In genomic region chr6:33787336-33787953, GRCh38 we compare ENCODE assay signal across 7 cellular contexts. TPM values are rescaled to one million over a fixed set of nuclear protein-coding genes. Genes with fewer than 3 reads are reported as not detected.
DNase-seq lines count a peak whose midpoint lies in the region; ATAC-seq and TF ChIP-seq lines count a peak whose summit lies in the region.

No MANE protein-coding gene starts in this region.

- intact Hi-C loops in activated B cell treated with CpG ODN at 0.5 μM for 24 hours (cut with micrococcal nuclease): loop anchor here (5.0 kb wide), 3 partner anchors 355 to 1680 kb away; partner anchors contain the start of genes RPL10A, RPS18 and VPS52

- peak overlapping the region; percentile 94 for H3K27ac Mint-ChIP-seq in activated B cell treated with CpG ODN at 0.5 μM for 24 hours
- H3K27ac Mint-ChIP-seq in glutamatergic neuron (ENCODE audit: unreplicated experiment): peak overlapping the region; percentile 94
- peak overlapping the region; percentile 98 to 99 for H3K27ac Mint-ChIP-seq in stimulated activated naive CD8-positive, alpha-beta T cell treated with anti-CD3 and anti-CD28 coated beads, Interleukin-15, amount 100 ng/mL, for 72 hours

- CTCF ChIA-PET in activated B cell treated with CpG ODN at 0.5 μM for 24 hours (lab: Charles Lee): interaction anchor here (1.5 to 2.2 kb wide), 2 partner anchors 16 to 240 kb away, joined by 3 to 6 read pairs; no protein-coding TSS in a partner anchor

- DNase-seq in HFF-Myc (ENCODE audit: extremely low read depth, low read depth) (no peak), activated B cell treated with CpG ODN at 0.5 μM for 24 hours (no peak), glutamatergic neuron (no peak), GM10266 (ENCODE audit: extremely low spot score) (no peak), T-helper 9 cell (no peak)
- DNase-seq in stimulated activated naive CD8-positive, alpha-beta T cell treated with anti-CD3 and anti-CD28 coated beads, Interleukin-15, amount 100 ng/mL, for 72 hours: no peak

- POLR2A ChIA-PET in activated B cell treated with CpG ODN at 0.5 μM for 24 hours (lab: Charles Lee): interaction anchor here (0.6 to 1.6 kb wide), 4 partner anchors 9 to 639 kb away, joined by 3 to 4 read pairs (median 4); no protein-coding TSS in a partner anchor

- H3K27me3 Mint-ChIP-seq in activated B cell treated with CpG ODN at 0.5 μM for 24 hours (no peaks in the 10 kb centered on the region), glutamatergic neuron (ENCODE audit: unreplicated experiment) (peaks cover 7% of the 10 kb centered on the region)
- no peaks in the 10 kb centered on the region for H3K27me3 Mint-ChIP-seq in stimulated activated naive CD8-positive, alpha-beta T cell treated with anti-CD3 and anti-CD28 coated beads, Interleukin-15, amount 100 ng/mL, for 72 hours

- ATAC-seq in activated B cell treated with CpG ODN at 0.5 μM for 24 hours (ENCODE audit: low read depth) (no peak), GM21717 (IDR thresholded peaks at IDR 0.05; ENCODE audit: unreplicated experiment) (no peak)
- ATAC-seq in stimulated activated naive CD8-positive, alpha-beta T cell treated with anti-CD3 and anti-CD28 coated beads, Interleukin-15, amount 100 ng/mL, for 72 hours: peak; percentile 2

- H3K9me3 Mint-ChIP-seq in activated B cell treated with CpG ODN at 0.5 μM for 24 hours (no peaks in the 10 kb centered on the region), glutamatergic neuron (ENCODE audit: unreplicated experiment) (peaks cover 6% of the 10 kb centered on the region)
- H3K9me3 Mint-ChIP-seq in stimulated activated naive CD8-positive, alpha-beta T cell treated with anti-CD3 and anti-CD28 coated beads, Interleukin-15, amount 100 ng/mL, for 72 hours: no peaks in the 10 kb centered on the region

- H3K4me3 Mint-ChIP-seq in activated B cell treated with CpG ODN at 0.5 μM for 24 hours: peak overlapping the region; percentile 94
- peak overlapping the region; percentile 97 for H3K4me3 Mint-ChIP-seq in glutamatergic neuron (ENCODE audit: unreplicated experiment)
- peak overlapping the region; percentile 88 to 96 for H3K4me3 Mint-ChIP-seq in stimulated activated naive CD8-positive, alpha-beta T cell treated with anti-CD3 and anti-CD28 coated beads, Interleukin-15, amount 100 ng/mL, for 72 hours

- H3K36me3 Mint-ChIP-seq in activated B cell treated with CpG ODN at 0.5 μM for 24 hours (ENCODE audit: low read depth): peaks cover 36% of the 10 kb centered on the region
- no peaks in the 10 kb centered on the region for H3K36me3 Mint-ChIP-seq in glutamatergic neuron (ENCODE audit: unreplicated experiment)

- TF ChIP-seq CTCF in HFF-Myc (IDR thresholded peaks at IDR 0.05; ENCODE audit: low read depth, low read length, missing control alignments) (no peak), activated B cell treated with CpG ODN at 0.5 μM for 24 hours (IDR thresholded peaks at IDR 0.05) (no peak), glutamatergic neuron (IDR thresholded peaks at IDR 0.05; ENCODE audit: partially characterized antibody, unreplicated experiment) (no peak), GM10266 (IDR thresholded peaks at IDR 0.05; ENCODE audit: control insufficient read depth, insufficient read depth, low read depth, missing control alignments) (no peak)

- H3K4me1 Mint-ChIP-seq in activated B cell treated with CpG ODN at 0.5 μM for 24 hours (peaks cover 49% of the 10 kb centered on the region), glutamatergic neuron (ENCODE audit: low read depth, unreplicated experiment) (peaks cover 61% of the 10 kb centered on the region)
- peaks cover 51% of the 10 kb centered on the region for H3K4me1 Mint-ChIP-seq in stimulated activated naive CD8-positive, alpha-beta T cell treated with anti-CD3 and anti-CD28 coated beads, Interleukin-15, amount 100 ng/mL, for 72 hours

- peak overlapping the region; percentile 51 for H3K4me3 ChIP-seq in HFF-Myc (replicated peaks; ENCODE audit: low read depth, low read length)

RNA-seq across cellular contexts. Expression of gene LEMD2, which starts 1.5 kb away (rescaled TPM):
- total RNA-seq in activated B cell treated with CpG ODN at 0.5 μM for 24 hours (73.7 and 88.0 TPM in 2 replicates), glutamatergic neuron (ENCODE audit: unreplicated experiment) (82.4 TPM)

RNA-seq across cellular contexts. Expression of gene MLN, which starts 16.4 kb away (rescaled TPM):
- total RNA-seq in activated B cell treated with CpG ODN at 0.5 μM for 24 hours: not detected in 2 replicates
- not detected for total RNA-seq in glutamatergic neuron (ENCODE audit: unreplicated experiment)

RNA-seq across cellular contexts. Expression of gene IP6K3, which starts 40.7 kb away (rescaled TPM):
- total RNA-seq in activated B cell treated with CpG ODN at 0.5 μM for 24 hours (not detected in 2 replicates), glutamatergic neuron (ENCODE audit: unreplicated experiment) (2.7 TPM)
